8 cellular contexts compared by ENCODE assay signal in genomic region chr11:13669544-13670488, GRCh38. TPM values are rescaled to one million over a fixed set of nuclear protein-coding genes. Genes with fewer than 3 reads are reported as not detected.
DNase-seq lines count a peak whose midpoint lies in the region; ATAC-seq and TF ChIP-seq lines count a peak whose summit lies in the region.

No MANE protein-coding gene starts in this region.

- H3K9ac ChIP-seq in ES-I3 (ENCODE audit: low read depth, low read length) (peak overlapping the region; percentile 62), OCI-LY1 (ENCODE audit: low read length) (peak overlapping the region; percentile 77)

- no peaks in the 10 kb centered on the region for H3K9me2 ChIP-seq in OCI-LY1 (ENCODE audit: low read depth, low read length)

- 69 to 75% methylated on average over 17 to 18 of the region's 18 CpGs for WGBS in ectodermal cell, 2 experiments

- peaks cover 8% of the 10 kb centered on the region for H3K4me1 ChIP-seq in ES-I3 (ENCODE audit: insufficient read depth, low read length)
- H3K4me1 ChIP-seq in OCI-LY1 (ENCODE audit: insufficient read depth, low read length, severe bottlenecking) = peaks cover 33% of the 10 kb centered on the region
- peaks cover 9% of the 10 kb centered on the region for H3K4me1 ChIP-seq in ectodermal cell (ENCODE audit: control insufficient read depth, insufficient read depth, low read length)
- peaks cover 62 to 66% of the 10 kb centered on the region in 2 experiments for H3K4me1 ChIP-seq in neutrophil (ENCODE audit: control insufficient read depth in 1 of 2, insufficient read depth in 1 of 2, low read depth in 1 of 2, low read length in 1 of 2)

- H3K9me3 ChIP-seq in ES-I3 (ENCODE audit: control insufficient read depth, insufficient read depth, low read length) (no peaks in the 10 kb centered on the region), OCI-LY1 (ENCODE audit: low read length) (no peaks in the 10 kb centered on the region), ectodermal cell (ENCODE audit: control insufficient read depth, low read length) (no peaks in the 10 kb centered on the region), neutrophil (no peaks in the 10 kb centered on the region)

- H2AFZ ChIP-seq in OCI-LY1 (ENCODE audit: low read length) = no peak overlapping the region

- peaks cover 59% of the 10 kb centered on the region for H3K79me2 ChIP-seq in OCI-LY1 (ENCODE audit: insufficient read depth, low read length)

- DNase-seq in DMS53 treated with DMSO at 0.1 percent for 48 hours (lab: John Stamatoyannopoulos, UW; ENCODE audit: unreplicated experiment) (no peak), midbrain (lab: John Stamatoyannopoulos, UW) (no peak), NCI-H526 treated with DMSO at 0.1 percent for 48 hours (lab: John Stamatoyannopoulos, UW) (no peak)

- peak overlapping the region; percentile 45 for H3K27ac ChIP-seq in OCI-LY1 (ENCODE audit: low read depth, low read length, poor library complexity, severe bottlenecking)
- H3K27ac ChIP-seq in ectodermal cell (ENCODE audit: insufficient read depth, low read depth, low read length, poor library complexity, severe bottlenecking) = no peak overlapping the region
- H3K27ac ChIP-seq in neutrophil = peak overlapping the region; percentile 98

- H3K36me3 ChIP-seq in ES-I3 (ENCODE audit: insufficient read depth, low read length) = no peaks in the 10 kb centered on the region; the same call in 1 of the 2 replicates
- H3K36me3 ChIP-seq in OCI-LY1 (ENCODE audit: insufficient read depth, low read length) = peaks cover 19% of the 10 kb centered on the region; the same call in 1 of the 2 replicates
- H3K36me3 ChIP-seq in ectodermal cell (ENCODE audit: control insufficient read depth, insufficient read depth, low read length) = no peaks in the 10 kb centered on the region
- no peaks in the 10 kb centered on the region for H3K36me3 ChIP-seq in neutrophil

- no peak for TF ChIP-seq CTCF in OCI-LY1 (IDR thresholded peaks at IDR 0.05; ENCODE audit: low read length)
- TF ChIP-seq CTCF in neutrophil (IDR thresholded peaks at IDR 0.05) = no peak

- H4K20me1 ChIP-seq in OCI-LY1 (ENCODE audit: insufficient read depth, low read length) = no peaks in the 10 kb centered on the region

- no peaks in the 10 kb centered on the region for H3K27me3 ChIP-seq in OCI-LY1 (ENCODE audit: insufficient read depth, low read length)
- H3K27me3 ChIP-seq in ectodermal cell (ENCODE audit: control insufficient read depth, insufficient read depth, low read length, poor library complexity, severe bottlenecking) = peaks cover 5% of the 10 kb centered on the region
- H3K27me3 ChIP-seq in neutrophil = no peaks in the 10 kb centered on the region

- H3K4me3 ChIP-seq in OCI-LY1 (ENCODE audit: low read depth, low read length, poor library complexity, severe bottlenecking) (peak overlapping the region; percentile 86), ectodermal cell (ENCODE audit: insufficient read depth, low read depth, low read length) (peak overlapping the region; percentile 89), neutrophil (ENCODE audit: low read depth in 1 of 2, low read length in 1 of 2) (peak overlapping the region; percentile 95)

- no peaks in the 10 kb centered on the region for H3F3A ChIP-seq in OCI-LY1 (ENCODE audit: insufficient read depth, low read length)

- peak overlapping the region; percentile 91 for H3K4me2 ChIP-seq in OCI-LY1 (ENCODE audit: low read length)

- ATAC-seq in GM19351 (IDR thresholded peaks at IDR 0.05; ENCODE audit: unreplicated experiment) = no peak

RNA-seq across cellular contexts. Expression of gene FAR1, which starts 1.3 kb away (rescaled TPM):
- polyA plus RNA-seq in ectodermal cell (2013, experiment 1 of 4) = 54.9 TPM
- 59.6 TPM for polyA plus RNA-seq in ectodermal cell (2013, experiment 2 of 4)
- 45.6 TPM for polyA plus RNA-seq in ectodermal cell (2013, experiment 3 of 4)
- polyA plus RNA-seq in ectodermal cell (2013, experiment 4 of 4) = 58.9 TPM
